20 cellular contexts compared by ENCODE assay signal in genomic region chr4:119179011-119179410, GRCh38. TPM values are rescaled to one million over a fixed set of nuclear protein-coding genes. Genes with fewer than 3 reads are reported as not detected.
"Had no signal": no experiment of that assay in that cellular context is flagged by ENCODE, and none has a peak within 500 bp of the region (broad histone marks: within the 10 kb centered on the region; RNA-seq: fewer than 3 reads in every experiment).

No MANE protein-coding gene starts in this region.

- H3K9me3 ChIP-seq: esophagus muscularis mucosa, gastroesophageal sphincter, heart right ventricle, left lung had no signal

- H3K27me3 ChIP-seq: dorsolateral prefrontal cortex, esophagus muscularis mucosa, foreskin keratinocyte, gastroesophageal sphincter, heart right ventricle, left lung had no signal

- H3K4me3 ChIP-seq: coronary artery, dorsolateral prefrontal cortex, esophagus muscularis mucosa, gastroesophageal sphincter, heart right ventricle, left lung, lung had no signal

- H3K4me1 ChIP-seq: esophagus muscularis mucosa, foreskin keratinocyte, gastroesophageal sphincter, left lung had no signal

- H3K27ac ChIP-seq: coronary artery, dorsolateral prefrontal cortex, esophagus muscularis mucosa, foreskin keratinocyte, gastroesophageal sphincter, left lung had no signal

- H3K36me3 ChIP-seq: gastroesophageal sphincter, left lung had no signal

- DNase-seq: dermis blood vessel endothelial cell; dorsolateral prefrontal cortex; effector CD4-positive, alpha-beta T cell; effector memory CD4-positive, alpha-beta T cell; foreskin keratinocyte; heart right ventricle; hippocampal formation; left colon; left lung; mammary epithelial cell; mesendoderm; midbrain had no signal

- ATAC-seq: foreskin keratinocyte, gastroesophageal sphincter, left colon, left lung had no signal

RNA-seq across cellular contexts. Expression of gene MYOZ2, which starts 43.4 kb away (rescaled TPM):
- total RNA-seq: cerebellum, foreskin keratinocyte, kidney epithelial cell, left colon, lower leg skin, mammary epithelial cell, mononuclear cell had no signal
